9 cellular contexts compared by ENCODE assay signal in genomic region chr10:133386951-133387350, GRCh38. TPM values are rescaled to one million over a fixed set of nuclear protein-coding genes. Genes with fewer than 3 reads are reported as not detected.
"Had no signal": no experiment of that assay in that cellular context is flagged by ENCODE, and none has a peak within 500 bp of the region (broad histone marks: within the 10 kb centered on the region; RNA-seq: fewer than 3 reads in every experiment).

No MANE protein-coding gene starts in this region.

RNA-seq across cellular contexts. Expression of gene SPRN, which starts 37.5 kb away (rescaled TPM):
- total RNA-seq: activated CD4-positive, alpha-beta memory T cell treated with anti-CD3 and anti-CD28 coated beads, Interleukin-2, amount 10 ng/mL, durations not matched to agents 7 days and 5 days; activated CD4-positive, alpha-beta T cell treated with anti-CD3 and anti-CD28 coated beads, Interleukin-2, amount 10 ng/mL, durations not matched to agents 7 days and 5 days; activated naive CD4-positive, alpha-beta T cell treated with anti-CD3 and anti-CD28 coated beads for 36 hours; activated naive CD4-positive, alpha-beta T cell treated with anti-CD3 and anti-CD28 coated beads, Interleukin-2, amount 50 U/mL, for 72 hours; activated naive CD8-positive, alpha-beta T cell treated with anti-CD3 and anti-CD28 coated beads, Interleukin-2, amount 10 ng/mL, durations not matched to agents 7 days and 5 days; activated T-cell treated with anti-CD3 and anti-CD28 coated beads, Interleukin-2, amount 50 U/mL, for 4 hours; activated T-helper 17 cell treated with anti-CD3 and anti-CD28 coated beads, Interleukin-2, amount 50 U/mL, for 72 hours; ascending aorta; T-helper 1 cell treated with Interleukin-12 subunit alpha and Interleukin-12 subunit beta and Interleukin-4 antibody, amounts not matched to agents 30 ng/mL and 1 ng/mL, for 36 hours had no signal
